ENCODE assay signal across 1 cellular context in the genomic region with DNA sequence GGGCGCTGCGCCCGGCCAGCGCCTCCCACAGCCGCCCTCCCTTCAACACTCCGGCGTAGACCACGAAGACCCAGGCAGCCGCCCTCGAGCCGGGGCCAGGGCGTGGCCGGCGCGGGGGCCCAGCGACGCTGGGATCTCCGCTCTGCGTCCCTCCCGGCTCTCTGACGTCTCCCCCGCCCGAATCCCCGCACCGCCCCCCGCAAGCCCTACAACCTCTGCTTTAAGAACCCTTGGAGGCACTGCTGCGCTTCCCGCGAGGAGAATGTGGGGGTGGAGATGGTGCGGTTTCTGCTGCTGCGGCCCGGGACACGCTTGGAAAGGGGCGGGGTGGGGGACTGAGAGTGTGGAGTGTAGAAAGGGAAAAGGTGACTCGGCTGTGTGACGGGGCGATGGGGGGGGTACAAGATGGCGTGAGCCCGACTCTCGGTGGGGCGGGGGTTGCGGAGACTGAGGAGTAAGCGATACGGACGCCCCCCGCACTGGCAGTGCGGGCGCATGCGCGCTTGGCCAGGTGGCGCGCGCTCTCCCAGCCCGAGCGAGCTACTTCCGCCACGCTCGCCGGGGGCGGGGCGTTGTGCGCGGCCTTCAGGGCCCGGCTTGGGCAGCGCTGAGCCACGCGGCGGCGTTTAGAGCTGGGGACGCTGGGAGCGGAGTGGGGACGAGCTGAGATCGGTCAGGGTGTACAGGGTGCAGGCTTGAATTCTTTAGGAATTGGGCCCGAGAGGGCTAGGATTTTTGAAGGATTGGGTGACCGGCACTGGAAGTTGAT.
A peak's percentile ranks its signal among the peaks of the same experiment; 100 is the strongest.
TF ChIP-seq lines count a peak whose summit lies in the region.

Gene SUPT3H (minus strand): TSS at position 380 of the 769 bp plus-strand sequence.

TF ChIP-seq in IMR-90, 13 proteins besides CTCF, POLR2A, EP300 and RAD21:
- TF ChIP-seq MXI1 (IDR thresholded peaks at IDR 0.05; ENCODE audit: borderline replicate concordance, low read depth, low read length) (peak; percentile 91; the same call in 1 of the 2 replicates), SMC3 (IDR thresholded peaks at IDR 0.05; ENCODE audit: low read depth, low read length) (peak; percentile 39), FOS (IDR thresholded peaks at IDR 0.05; ENCODE audit: low read depth, low read length) (no peak), BHLHE40 (IDR thresholded peaks at IDR 0.05; ENCODE audit: low read depth, low read length) (0 out of 2 replicates have a peak, but pooled peaks have one; percentile 7), USF2 (IDR thresholded peaks at IDR 0.05; ENCODE audit: low read depth, low read length) (no peak; the same call in 1 of the 2 replicates), RFX5 (IDR thresholded peaks at IDR 0.05; ENCODE audit: low read depth, low read length) (no peak), MAZ (IDR thresholded peaks at IDR 0.05; ENCODE audit: borderline replicate concordance, low read depth, low read length) (peak; percentile 89)
